ENCODE assay signal across 1 cellular context in genomic region chr7:116786791-116787443, GRCh38.
TF ChIP-seq lines count a peak whose summit lies in the region.

No MANE protein-coding gene starts in this region.

TF ChIP-seq in GM12878, 131 proteins besides CTCF, POLR2A, EP300 and RAD21 (continued from another document):
- TF ChIP-seq E2F8 (IDR thresholded peaks at IDR 0.05; ENCODE audit: low read depth, partially characterized antibody) (no peak), SMARCA5 (IDR thresholded peaks at IDR 0.05) (no peak), GATAD2B (conservative IDR thresholded peaks at IDR 0.05; ENCODE audit: low read depth) (no peak), NR2F1 (conservative IDR thresholded peaks at IDR 0.05) (peak; percentile 91), HDGF (IDR thresholded peaks at IDR 0.05) (0 out of 2 replicates have a peak, but pooled peaks have one; percentile 53), CUX1 (IDR thresholded peaks at IDR 0.05; ENCODE audit: insufficient replicate concordance, low read depth, low read length) (no peak), RELA (IDR thresholded peaks at IDR 0.05; ENCODE audit: borderline replicate concordance, partially characterized antibody) (no peak), ETV6 (conservative IDR thresholded peaks at IDR 0.05 in 1 of 2, IDR thresholded peaks at IDR 0.05 in 1 of 2; ENCODE audit: borderline replicate concordance in 1 of 2, low read depth in 1 of 2) (no peak), ZNF687 (IDR thresholded peaks at IDR 0.05) (no peak), BCL3 (IDR thresholded peaks at IDR 0.05; ENCODE audit: borderline replicate concordance, insufficient read depth, low read depth, low read length, poor library complexity, severe bottlenecking) (no peak), HDAC2 (IDR thresholded peaks at IDR 0.05) (no peak), KAT2A (conservative IDR thresholded peaks at IDR 0.05; ENCODE audit: control insufficient read depth, low read depth, low read length) (no peak), SP1 (IDR thresholded peaks at IDR 0.05; ENCODE audit: low read depth, low read length) (no peak), CREB1 (IDR thresholded peaks at IDR 0.05; ENCODE audit: low read depth) (no peak), NBN (IDR thresholded peaks at IDR 0.05) (peak; percentile 57; the same call in 1 of the 2 replicates), BCL11A (IDR thresholded peaks at IDR 0.05; ENCODE audit: low read depth, low read length) (no peak), DPF2 (IDR thresholded peaks at IDR 0.05) (0 out of 2 replicates have a peak, but pooled peaks have one; percentile 25), RAD51 (IDR thresholded peaks at IDR 0.05) (no peak), SMC3 (IDR thresholded peaks at IDR 0.05; ENCODE audit: borderline replicate concordance, low read length) (peak; percentile 47; the same call in 1 of the 2 replicates), CBX5 (IDR thresholded peaks at IDR 0.05; ENCODE audit: low read depth) (0 out of 2 replicates have a peak, but pooled peaks have one; percentile 36), ATF7 (IDR thresholded peaks at IDR 0.05; ENCODE audit: low read depth) (peak; percentile 59; the same call in 1 of the 2 replicates), CREM (IDR thresholded peaks at IDR 0.05; ENCODE audit: low read depth) (no peak), IKZF2 (IDR thresholded peaks at IDR 0.05) (peak in 1 of 2 experiments; percentile 30; a peak in 2 of 4 replicates), STAT3 (IDR thresholded peaks at IDR 0.05; ENCODE audit: low read depth, low read length) (no peak), BHLHE40 (IDR thresholded peaks at IDR 0.05; ENCODE audit: borderline replicate concordance in 1 of 2, low read depth in 2 of 2, low read length in 1 of 2) (0 out of 4 replicates have a peak, but pooled peaks of 1 of the 2 experiments have one; percentile 8), IKZF1 (conservative IDR thresholded peaks at IDR 0.05) (peak; percentile 26; the same call in 1 of the 2 replicates), SPI1 (IDR thresholded peaks at IDR 0.05; ENCODE audit: borderline replicate concordance, insufficient read depth, low read depth, low read length) (peak; percentile 92)
- TF ChIP-seq, protein P1, sequence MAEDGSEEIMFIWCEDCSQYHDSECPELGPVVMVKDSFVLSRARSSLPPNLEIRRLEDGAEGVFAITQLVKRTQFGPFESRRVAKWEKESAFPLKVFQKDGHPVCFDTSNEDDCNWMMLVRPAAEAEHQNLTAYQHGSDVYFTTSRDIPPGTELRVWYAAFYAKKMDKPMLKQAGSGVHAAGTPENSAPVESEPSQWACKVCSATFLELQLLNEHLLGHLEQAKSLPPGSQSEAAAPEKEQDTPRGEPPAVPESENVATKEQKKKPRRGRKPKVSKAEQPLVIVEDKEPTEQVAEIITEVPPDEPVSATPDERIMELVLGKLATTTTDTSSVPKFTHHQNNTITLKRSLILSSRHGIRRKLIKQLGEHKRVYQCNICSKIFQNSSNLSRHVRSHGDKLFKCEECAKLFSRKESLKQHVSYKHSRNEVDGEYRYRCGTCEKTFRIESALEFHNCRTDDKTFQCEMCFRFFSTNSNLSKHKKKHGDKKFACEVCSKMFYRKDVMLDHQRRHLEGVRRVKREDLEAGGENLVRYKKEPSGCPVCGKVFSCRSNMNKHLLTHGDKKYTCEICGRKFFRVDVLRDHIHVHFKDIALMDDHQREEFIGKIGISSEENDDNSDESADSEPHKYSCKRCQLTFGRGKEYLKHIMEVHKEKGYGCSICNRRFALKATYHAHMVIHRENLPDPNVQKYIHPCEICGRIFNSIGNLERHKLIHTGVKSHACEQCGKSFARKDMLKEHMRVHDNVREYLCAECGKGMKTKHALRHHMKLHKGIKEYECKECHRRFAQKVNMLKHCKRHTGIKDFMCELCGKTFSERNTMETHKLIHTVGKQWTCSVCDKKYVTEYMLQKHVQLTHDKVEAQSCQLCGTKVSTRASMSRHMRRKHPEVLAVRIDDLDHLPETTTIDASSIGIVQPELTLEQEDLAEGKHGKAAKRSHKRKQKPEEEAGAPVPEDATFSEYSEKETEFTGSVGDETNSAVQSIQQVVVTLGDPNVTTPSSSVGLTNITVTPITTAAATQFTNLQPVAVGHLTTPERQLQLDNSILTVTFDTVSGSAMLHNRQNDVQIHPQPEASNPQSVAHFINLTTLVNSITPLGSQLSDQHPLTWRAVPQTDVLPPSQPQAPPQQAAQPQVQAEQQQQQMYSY (CRISPR knock-in tag; IDR thresholded peaks at IDR 0.05), result no peak
- TF ChIP-seq, protein P2, sequence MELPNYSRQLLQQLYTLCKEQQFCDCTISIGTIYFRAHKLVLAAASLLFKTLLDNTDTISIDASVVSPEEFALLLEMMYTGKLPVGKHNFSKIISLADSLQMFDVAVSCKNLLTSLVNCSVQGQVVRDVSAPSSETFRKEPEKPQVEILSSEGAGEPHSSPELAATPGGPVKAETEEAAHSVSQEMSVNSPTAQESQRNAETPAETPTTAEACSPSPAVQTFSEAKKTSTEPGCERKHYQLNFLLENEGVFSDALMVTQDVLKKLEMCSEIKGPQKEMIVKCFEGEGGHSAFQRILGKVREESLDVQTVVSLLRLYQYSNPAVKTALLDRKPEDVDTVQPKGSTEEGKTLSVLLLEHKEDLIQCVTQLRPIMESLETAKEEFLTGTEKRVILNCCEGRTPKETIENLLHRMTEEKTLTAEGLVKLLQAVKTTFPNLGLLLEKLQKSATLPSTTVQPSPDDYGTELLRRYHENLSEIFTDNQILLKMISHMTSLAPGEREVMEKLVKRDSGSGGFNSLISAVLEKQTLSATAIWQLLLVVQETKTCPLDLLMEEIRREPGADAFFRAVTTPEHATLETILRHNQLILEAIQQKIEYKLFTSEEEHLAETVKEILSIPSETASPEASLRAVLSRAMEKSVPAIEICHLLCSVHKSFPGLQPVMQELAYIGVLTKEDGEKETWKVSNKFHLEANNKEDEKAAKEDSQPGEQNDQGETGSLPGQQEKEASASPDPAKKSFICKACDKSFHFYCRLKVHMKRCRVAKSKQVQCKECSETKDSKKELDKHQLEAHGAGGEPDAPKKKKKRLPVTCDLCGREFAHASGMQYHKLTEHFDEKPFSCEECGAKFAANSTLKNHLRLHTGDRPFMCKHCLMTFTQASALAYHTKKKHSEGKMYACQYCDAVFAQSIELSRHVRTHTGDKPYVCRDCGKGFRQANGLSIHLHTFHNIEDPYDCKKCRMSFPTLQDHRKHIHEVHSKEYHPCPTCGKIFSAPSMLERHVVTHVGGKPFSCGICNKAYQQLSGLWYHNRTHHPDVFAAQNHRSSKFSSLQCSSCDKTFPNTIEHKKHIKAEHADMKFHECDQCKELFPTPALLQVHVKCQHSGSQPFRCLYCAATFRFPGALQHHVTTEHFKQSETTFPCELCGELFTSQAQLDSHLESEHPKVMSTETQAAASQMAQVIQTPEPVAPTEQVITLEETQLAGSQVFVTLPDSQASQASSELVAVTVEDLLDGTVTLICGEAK (IDR thresholded peaks at IDR 0.05; ENCODE audit: borderline replicate concordance), result no peak
- TF ChIP-seq, protein P3, sequence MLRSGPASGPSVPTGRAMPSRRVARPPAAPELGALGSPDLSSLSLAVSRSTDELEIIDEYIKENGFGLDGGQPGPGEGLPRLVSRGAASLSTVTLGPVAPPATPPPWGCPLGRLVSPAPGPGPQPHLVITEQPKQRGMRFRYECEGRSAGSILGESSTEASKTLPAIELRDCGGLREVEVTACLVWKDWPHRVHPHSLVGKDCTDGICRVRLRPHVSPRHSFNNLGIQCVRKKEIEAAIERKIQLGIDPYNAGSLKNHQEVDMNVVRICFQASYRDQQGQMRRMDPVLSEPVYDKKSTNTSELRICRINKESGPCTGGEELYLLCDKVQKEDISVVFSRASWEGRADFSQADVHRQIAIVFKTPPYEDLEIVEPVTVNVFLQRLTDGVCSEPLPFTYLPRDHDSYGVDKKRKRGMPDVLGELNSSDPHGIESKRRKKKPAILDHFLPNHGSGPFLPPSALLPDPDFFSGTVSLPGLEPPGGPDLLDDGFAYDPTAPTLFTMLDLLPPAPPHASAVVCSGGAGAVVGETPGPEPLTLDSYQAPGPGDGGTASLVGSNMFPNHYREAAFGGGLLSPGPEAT (IDR thresholded peaks at IDR 0.05; ENCODE audit: low read depth), result 0 out of 2 replicates have a peak, but pooled peaks have one; percentile 30
